In the genomic region with DNA sequence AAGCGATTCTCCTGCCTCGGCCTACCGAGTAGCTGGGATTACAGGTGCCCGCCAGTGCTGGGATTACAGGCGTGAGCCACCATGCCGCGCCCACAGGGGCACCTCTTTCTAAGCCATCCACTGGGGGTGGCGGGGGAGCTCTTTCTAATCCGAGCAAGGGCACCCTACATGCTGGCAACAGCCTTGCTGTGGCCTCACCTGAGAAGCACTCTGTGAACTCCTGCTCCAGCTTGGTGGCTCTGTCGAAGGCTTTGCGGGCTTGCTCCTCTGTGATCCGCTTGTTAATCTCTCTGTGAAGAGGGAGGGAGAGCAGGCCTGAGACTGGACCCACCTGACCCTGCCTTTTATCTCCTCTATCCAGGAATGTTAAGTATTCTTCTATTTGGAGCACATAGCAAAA, we compare ENCODE assay signal across 14 cellular contexts. TPM values are rescaled to one million over a fixed set of nuclear protein-coding genes. Genes with fewer than 3 reads are reported as not detected.
"Had no signal": no experiment of that assay in that cellular context is flagged by ENCODE, and none has a peak within 500 bp of the region (broad histone marks: within the 10 kb centered on the region; RNA-seq: fewer than 3 reads in every experiment).

No MANE protein-coding gene starts in this region.

- H3K4me3 Mint-ChIP-seq: naive thymus-derived CD4-positive, alpha-beta T cell; nephron progenitor cell had no signal

- H3K4me3 ChIP-seq: coronary artery, heart right ventricle had no signal

- H3K9me3 Mint-ChIP-seq: nephron progenitor cell had no signal

- DNase-seq: effector CD4-positive, alpha-beta T cell; kidney glomerular epithelial cell; mammary epithelial cell; stimulated activated CD4-positive, alpha-beta T cell treated with anti-CD3 and anti-CD28 coated beads, Interleukin-12 subunit alpha, Interleukin-12 subunit beta, amount 100 ng/mL, for 4 hours; stimulated activated naive CD4-positive, alpha-beta T cell treated with Interleukin-2 at 50 U/mL for 16 hours had no signal

- FAIRE-seq: endometrium, frontal cortex, islet of Langerhans, small intestine had no signal

- H3K36me3 ChIP-seq: neutrophil had no signal

- H3K9me3 ChIP-seq: heart right ventricle, neutrophil had no signal

- H3K4me1 ChIP-seq: heart right ventricle had no signal

- H3K27me3 Mint-ChIP-seq: naive thymus-derived CD4-positive, alpha-beta T cell had no signal

- H3K27ac ChIP-seq: coronary artery, heart right ventricle, neutrophil had no signal

- H3K27me3 ChIP-seq: heart right ventricle, neutrophil had no signal

- H3K27ac Mint-ChIP-seq: nephron progenitor cell had no signal

RNA-seq across cellular contexts. Expression of a gene that starts 11.9 kb away (rescaled TPM):
- polyA plus RNA-seq: naive thymus-derived CD4-positive, alpha-beta T cell had no signal
